ENCODE assay signal across 1 cellular context in genomic region chr10:26860542-26861325, GRCh38.
TF ChIP-seq lines count a peak whose summit lies in the region.

TSS of gene ABI1 (minus strand) at chr10:26860958. CDS start at chr10:26860863, 95 bp downstream.

TF ChIP-seq in HEK293, 187 proteins besides CTCF, POLR2A, EP300 and RAD21 (continued from another document and continues in another):
- TF ChIP-seq, protein P1, sequence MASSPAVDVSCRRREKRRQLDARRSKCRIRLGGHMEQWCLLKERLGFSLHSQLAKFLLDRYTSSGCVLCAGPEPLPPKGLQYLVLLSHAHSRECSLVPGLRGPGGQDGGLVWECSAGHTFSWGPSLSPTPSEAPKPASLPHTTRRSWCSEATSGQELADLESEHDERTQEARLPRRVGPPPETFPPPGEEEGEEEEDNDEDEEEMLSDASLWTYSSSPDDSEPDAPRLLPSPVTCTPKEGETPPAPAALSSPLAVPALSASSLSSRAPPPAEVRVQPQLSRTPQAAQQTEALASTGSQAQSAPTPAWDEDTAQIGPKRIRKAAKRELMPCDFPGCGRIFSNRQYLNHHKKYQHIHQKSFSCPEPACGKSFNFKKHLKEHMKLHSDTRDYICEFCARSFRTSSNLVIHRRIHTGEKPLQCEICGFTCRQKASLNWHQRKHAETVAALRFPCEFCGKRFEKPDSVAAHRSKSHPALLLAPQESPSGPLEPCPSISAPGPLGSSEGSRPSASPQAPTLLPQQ (tag by site-specific recombination; IDR thresholded peaks at IDR 0.05): peak; percentile 50; the same call in 1 of the 2 replicates
- TF ChIP-seq ZNF140 (tag by site-specific recombination; IDR thresholded peaks at IDR 0.05) (no peak), ZNF223 (tag by site-specific recombination; IDR thresholded peaks at IDR 0.05) (no peak), GLIS1 (tag by site-specific recombination; IDR thresholded peaks at IDR 0.05) (peak; percentile 93), WT1 (tag by site-specific recombination; IDR thresholded peaks at IDR 0.05) (peak; percentile 74), ZNF449 (tag by site-specific recombination; IDR thresholded peaks at IDR 0.05) (peak; percentile 66), YY2 (tag by site-specific recombination; IDR thresholded peaks at IDR 0.05) (0 out of 2 replicates have a peak, but pooled peaks have one; percentile 21), BCL6B (tag by site-specific recombination; IDR thresholded peaks at IDR 0.05) (no peak), ZNF394 (tag by site-specific recombination; IDR thresholded peaks at IDR 0.05; ENCODE audit: borderline replicate concordance) (peak; percentile 25; the same call in 1 of the 2 replicates), HIC1 (tag by site-specific recombination; IDR thresholded peaks at IDR 0.05) (peak; percentile 33; the same call in 1 of the 2 replicates), ZNF510 (tag by site-specific recombination; IDR thresholded peaks at IDR 0.05; ENCODE audit: insufficient replicate concordance) (no peak), ZSCAN30 (tag by site-specific recombination; IDR thresholded peaks at IDR 0.05) (peak; percentile 35; the same call in 1 of the 2 replicates), ZNF18 (tag by site-specific recombination; IDR thresholded peaks at IDR 0.05) (no peak), ZSCAN4 (tag by site-specific recombination; IDR thresholded peaks at IDR 0.05) (no peak), ZBTB17 (tag by site-specific recombination; IDR thresholded peaks at IDR 0.05) (peak; percentile 88), ZSCAN23 (tag by site-specific recombination; IDR thresholded peaks at IDR 0.05) (no peak), SCRT1 (tag by site-specific recombination; IDR thresholded peaks at IDR 0.05; ENCODE audit: borderline replicate concordance) (no peak), HOXD13 (CRISPR knock-in tag; IDR thresholded peaks at IDR 0.05; ENCODE audit: borderline replicate concordance) (no peak), KLF10 (tag by site-specific recombination; IDR thresholded peaks at IDR 0.05) (peak; percentile 8; the same call in 1 of the 2 replicates), RBAK (tag by site-specific recombination; IDR thresholded peaks at IDR 0.05) (no peak), ZNF311 (tag by site-specific recombination; IDR thresholded peaks at IDR 0.05; ENCODE audit: borderline replicate concordance) (no peak), ZBTB44 (tag by site-specific recombination; IDR thresholded peaks at IDR 0.05) (no peak), KLF7 (tag by site-specific recombination; IDR thresholded peaks at IDR 0.05; ENCODE audit: borderline replicate concordance) (peak; percentile 58; the same call in 1 of the 2 replicates), PATZ1 (tag by site-specific recombination; IDR thresholded peaks at IDR 0.05) (peak; percentile 98), ZNF202 (tag by site-specific recombination; IDR thresholded peaks at IDR 0.05; ENCODE audit: borderline replicate concordance) (no peak), ZBTB1 (tag by site-specific recombination; IDR thresholded peaks at IDR 0.05) (no peak), ZNF791 (tag by site-specific recombination; IDR thresholded peaks at IDR 0.05) (no peak), ZNF596 (tag by site-specific recombination; IDR thresholded peaks at IDR 0.05) (no peak), ZNF629 (tag by site-specific recombination; IDR thresholded peaks at IDR 0.05) (0 out of 2 replicates have a peak, but pooled peaks have one; percentile 40), REPIN1 (tag by site-specific recombination; IDR thresholded peaks at IDR 0.05; ENCODE audit: low read depth) (no peak), ZNF354C (tag by site-specific recombination; IDR thresholded peaks at IDR 0.05; ENCODE audit: borderline replicate concordance, low read depth) (no peak), ZNF76 (tag by site-specific recombination; IDR thresholded peaks at IDR 0.05; ENCODE audit: borderline replicate concordance, low read depth) (peak; percentile 94), ZNF501 (tag by site-specific recombination; IDR thresholded peaks at IDR 0.05) (peak; percentile 59), ZFP41 (tag by site-specific recombination; IDR thresholded peaks at IDR 0.05; ENCODE audit: borderline replicate concordance) (no peak), MEIS1 (CRISPR knock-in tag; IDR thresholded peaks at IDR 0.05; ENCODE audit: borderline replicate concordance) (no peak), EGR2 (tag by site-specific recombination; IDR thresholded peaks at IDR 0.05; ENCODE audit: low read depth) (peak; percentile 97)
- TF ChIP-seq, protein P2, sequence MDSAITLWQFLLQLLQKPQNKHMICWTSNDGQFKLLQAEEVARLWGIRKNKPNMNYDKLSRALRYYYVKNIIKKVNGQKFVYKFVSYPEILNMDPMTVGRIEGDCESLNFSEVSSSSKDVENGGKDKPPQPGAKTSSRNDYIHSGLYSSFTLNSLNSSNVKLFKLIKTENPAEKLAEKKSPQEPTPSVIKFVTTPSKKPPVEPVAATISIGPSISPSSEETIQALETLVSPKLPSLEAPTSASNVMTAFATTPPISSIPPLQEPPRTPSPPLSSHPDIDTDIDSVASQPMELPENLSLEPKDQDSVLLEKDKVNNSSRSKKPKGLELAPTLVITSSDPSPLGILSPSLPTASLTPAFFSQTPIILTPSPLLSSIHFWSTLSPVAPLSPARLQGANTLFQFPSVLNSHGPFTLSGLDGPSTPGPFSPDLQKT (IDR thresholded peaks at IDR 0.05; ENCODE audit: borderline replicate concordance, low read depth, low read length): no peak
- TF ChIP-seq, protein P3, sequence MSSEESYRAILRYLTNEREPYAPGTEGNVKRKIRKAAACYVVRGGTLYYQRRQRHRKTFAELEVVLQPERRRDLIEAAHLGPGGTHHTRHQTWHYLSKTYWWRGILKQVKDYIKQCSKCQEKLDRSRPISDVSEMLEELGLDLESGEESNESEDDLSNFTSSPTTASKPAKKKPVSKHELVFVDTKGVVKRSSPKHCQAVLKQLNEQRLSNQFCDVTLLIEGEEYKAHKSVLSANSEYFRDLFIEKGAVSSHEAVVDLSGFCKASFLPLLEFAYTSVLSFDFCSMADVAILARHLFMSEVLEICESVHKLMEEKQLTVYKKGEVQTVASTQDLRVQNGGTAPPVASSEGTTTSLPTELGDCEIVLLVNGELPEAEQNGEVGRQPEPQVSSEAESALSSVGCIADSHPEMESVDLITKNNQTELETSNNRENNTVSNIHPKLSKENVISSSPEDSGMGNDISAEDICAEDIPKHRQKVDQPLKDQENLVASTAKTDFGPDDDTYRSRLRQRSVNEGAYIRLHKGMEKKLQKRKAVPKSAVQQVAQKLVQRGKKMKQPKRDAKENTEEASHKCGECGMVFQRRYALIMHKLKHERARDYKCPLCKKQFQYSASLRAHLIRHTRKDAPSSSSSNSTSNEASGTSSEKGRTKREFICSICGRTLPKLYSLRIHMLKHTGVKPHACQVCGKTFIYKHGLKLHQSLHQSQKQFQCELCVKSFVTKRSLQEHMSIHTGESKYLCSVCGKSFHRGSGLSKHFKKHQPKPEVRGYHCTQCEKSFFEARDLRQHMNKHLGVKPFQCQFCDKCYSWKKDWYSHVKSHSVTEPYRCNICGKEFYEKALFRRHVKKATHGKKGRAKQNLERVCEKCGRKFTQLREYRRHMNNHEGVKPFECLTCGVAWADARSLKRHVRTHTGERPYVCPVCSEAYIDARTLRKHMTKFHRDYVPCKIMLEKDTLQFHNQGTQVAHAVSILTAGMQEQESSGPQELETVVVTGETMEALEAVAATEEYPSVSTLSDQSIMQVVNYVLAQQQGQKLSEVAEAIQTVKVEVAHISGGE (tag by site-specific recombination; conservative IDR thresholded peaks at IDR 0.05; ENCODE audit: low read depth): peak; percentile 62
- TF ChIP-seq, protein P4, sequence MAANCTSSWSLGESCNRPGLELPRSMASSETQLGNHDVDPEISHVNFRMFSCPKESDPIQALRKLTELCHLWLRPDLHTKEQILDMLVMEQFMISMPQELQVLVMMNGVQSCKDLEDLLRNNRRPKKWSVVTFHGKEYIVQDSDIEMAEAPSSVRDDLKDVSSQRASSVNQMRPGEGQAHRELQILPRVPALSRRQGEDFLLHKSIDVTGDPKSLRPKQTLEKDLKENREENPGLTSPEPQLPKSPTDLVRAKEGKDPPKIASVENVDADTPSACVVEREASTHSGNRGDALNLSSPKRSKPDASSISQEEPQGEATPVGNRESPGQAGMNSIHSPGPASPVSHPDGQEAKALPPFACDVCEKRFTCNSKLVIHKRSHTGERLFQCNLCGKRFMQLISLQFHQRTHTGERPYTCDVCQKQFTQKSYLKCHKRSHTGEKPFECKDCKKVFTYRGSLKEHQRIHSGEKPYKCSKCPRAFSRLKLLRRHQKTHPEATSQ (tag by site-specific recombination; IDR thresholded peaks at IDR 0.05): no peak
